In genomic region chr15:98505611-98506031, GRCh38 we compare ENCODE assay signal across 16 cellular contexts.
DNase-seq lines count a peak whose midpoint lies in the region; ATAC-seq and TF ChIP-seq lines count a peak whose summit lies in the region.
"Had no signal": no experiment of that assay in that cellular context is flagged by ENCODE, and none has a peak within 500 bp of the region (broad histone marks: within the 10 kb centered on the region; RNA-seq: fewer than 3 reads in every experiment).

No MANE protein-coding gene starts in this region.

- no peaks in the 10 kb centered on the region for H3K9me3 ChIP-seq in upper lobe of right lung
- H3K9me3 ChIP-seq: BE2C had no signal

- no peaks in the 10 kb centered on the region for H3K36me3 ChIP-seq in upper lobe of right lung
- H3K36me3 ChIP-seq: BE2C had no signal

- H3K27ac ChIP-seq in upper lobe of right lung: peak overlapping the region; percentile 60
- no peak overlapping the region for H3K27ac ChIP-seq in foreskin keratinocyte

- peaks cover 49% of the 10 kb centered on the region for H3K4me1 Mint-ChIP-seq in osteocyte (ENCODE audit: unreplicated experiment)
- H3K4me1 Mint-ChIP-seq: T-cell had no signal

- H3K4me3 ChIP-seq in fibroblast of villous mesenchyme (ENCODE audit: low read depth, low read length): no peak overlapping the region
- no peak overlapping the region for H3K4me3 ChIP-seq in upper lobe of right lung
- H3K4me3 ChIP-seq: hepatocyte had no signal

- peak; percentile 49 for DNase-seq in MV-4-11 (lab: John Stamatoyannopoulos, UW)
- peak; percentile 28 for DNase-seq in fibroblast of villous mesenchyme (ENCODE audit: low read depth)
- peak; percentile 87 for DNase-seq in osteocyte (ENCODE audit: extremely low spot score, unreplicated experiment)
- DNase-seq in upper lobe of right lung: no peak
- DNase-seq in NCI-H526 treated with DMSO at 0.1 percent for 48 hours (lab: John Stamatoyannopoulos, UW): no peak
- no peak for DNase-seq in foreskin keratinocyte
- DNase-seq: activated T-cell treated with anti-CD3 and anti-CD28 coated beads, Interleukin-2, amount 50 U/mL, for 1 hour; BE2C; NCI-H1930; SHP77; stimulated activated naive CD4-positive, alpha-beta T cell; T-cell had no signal

- peak overlapping the region; percentile 90 for H3K27ac Mint-ChIP-seq in osteocyte (ENCODE audit: unreplicated experiment)
- H3K27ac Mint-ChIP-seq: activated naive CD4-positive, alpha-beta T cell treated with anti-CD3 and anti-CD28 coated beads, Interleukin-2, amount 50 U/mL, for 72 hours; T-cell had no signal

- H3K27me3 ChIP-seq in upper lobe of right lung (peaks cover 4% of the 10 kb centered on the region), foreskin keratinocyte (peaks cover 55% of the 10 kb centered on the region)

- peaks cover 17% of the 10 kb centered on the region for H3K27me3 Mint-ChIP-seq in osteocyte (ENCODE audit: unreplicated experiment)

- peaks cover 3% of the 10 kb centered on the region for H3K9me3 Mint-ChIP-seq in osteocyte (ENCODE audit: unreplicated experiment)
- H3K9me3 Mint-ChIP-seq: activated naive CD4-positive, alpha-beta T cell treated with anti-CD3 and anti-CD28 coated beads, Interleukin-2, amount 50 U/mL, for 72 hours; T-cell had no signal

- ATAC-seq in upper lobe of right lung (peak; percentile 60), foreskin keratinocyte (no peak), HG02970 (IDR thresholded peaks at IDR 0.05; ENCODE audit: low FRiP score, unreplicated experiment) (no peak)
- ATAC-seq: activated naive CD4-positive, alpha-beta T cell treated with anti-CD3 and anti-CD28 coated beads, Interleukin-2, amount 50 U/mL, for 72 hours; esophagus mucosa; T-cell had no signal

- H3K36me3 Mint-ChIP-seq in osteocyte (ENCODE audit: unreplicated experiment): no peaks in the 10 kb centered on the region
- H3K36me3 Mint-ChIP-seq: activated naive CD4-positive, alpha-beta T cell treated with anti-CD3 and anti-CD28 coated beads, Interleukin-2, amount 50 U/mL, for 72 hours; T-cell had no signal

- no peak overlapping the region for H3K4me3 Mint-ChIP-seq in osteocyte (ENCODE audit: unreplicated experiment)
- H3K4me3 Mint-ChIP-seq: T-cell had no signal

- intact Hi-C loops in upper lobe of right lung (cut with DNase I): no loop called here

- H3K4me1 ChIP-seq in upper lobe of right lung: no peaks in the 10 kb centered on the region
- H3K4me1 ChIP-seq in foreskin keratinocyte: no peaks in the 10 kb centered on the region
- H3K4me1 ChIP-seq: BE2C had no signal

- TF ChIP-seq CTCF in fibroblast of villous mesenchyme (IDR thresholded peaks at IDR 0.05; ENCODE audit: insufficient read depth, low read depth, low read length): no peak
- TF ChIP-seq CTCF in osteocyte (IDR thresholded peaks at IDR 0.05): no peak
- TF ChIP-seq CTCF in upper lobe of right lung (IDR thresholded peaks at IDR 0.05): no peak
- TF ChIP-seq CTCF in foreskin keratinocyte (conservative IDR thresholded peaks at IDR 0.05): no peak

Comparison
In these comparisons a context has a peak if more than half of its experiments do, and no peak if none do; other contexts are left out.
1. DNase-seq: peak in MV-4-11 (single experiment), fibroblast of villous mesenchyme (single experiment) and osteocyte (single experiment); none in upper lobe of right lung (single experiment), NCI-H526 treated with DMSO at 0.1 percent for 48 hours (single experiment) and foreskin keratinocyte (0 of 2).